In genomic region chr16:89576173-89577054, GRCh38 we compare ENCODE assay signal across 13 cellular contexts. TPM values are rescaled to one million over a fixed set of nuclear protein-coding genes. Genes with fewer than 3 reads are reported as not detected.
DNase-seq lines count a peak whose midpoint lies in the region; ATAC-seq, FAIRE-seq and TF ChIP-seq lines count a peak whose summit lies in the region.
"Had no signal": no experiment of that assay in that cellular context is flagged by ENCODE, and none has a peak within 500 bp of the region (broad histone marks: within the 10 kb centered on the region; RNA-seq: fewer than 3 reads in every experiment).

No MANE protein-coding gene starts in this region.

- H3K9ac ChIP-seq in astrocyte (ENCODE audit: low read length): peak overlapping the region; percentile 55

- H3K4me3 ChIP-seq in astrocyte (ENCODE audit: insufficient read depth, low read depth, low read length): peak overlapping the region; percentile 48
- no peak overlapping the region for H3K4me3 ChIP-seq in hepatocyte
- H3K4me3 ChIP-seq in testis: peak overlapping the region; percentile 15 to 39
- H3K4me3 ChIP-seq in tibial artery: no peak overlapping the region
- H3K4me3 ChIP-seq in SJCRH30: no peak overlapping the region

- H2AFZ ChIP-seq in astrocyte (ENCODE audit: low read depth, low read length) (peak overlapping the region; percentile 10), hepatocyte (no peak overlapping the region)

- H3K9me3 Mint-ChIP-seq in activated T-cell treated with anti-CD3 and anti-CD28 coated beads, Interleukin-2, amount 50 U/mL, for 24 hours: no peaks in the 10 kb centered on the region
- H3K9me3 Mint-ChIP-seq in activated T-cell treated with anti-CD3 and anti-CD28 coated beads, Interleukin-2, amount 50 U/mL, for 72 hours: no peaks in the 10 kb centered on the region
- no peaks in the 10 kb centered on the region for H3K9me3 Mint-ChIP-seq in astrocyte (ENCODE audit: unreplicated experiment)
- H3K9me3 Mint-ChIP-seq in activated CD8-positive, alpha-beta memory T cell treated with anti-CD3 and anti-CD28 coated beads, Interleukin-2, amount 10 ng/mL, durations not matched to agents 7 days and 5 days (ENCODE audit: low read depth): no peaks in the 10 kb centered on the region
- H3K9me3 Mint-ChIP-seq: activated B cell treated with CpG ODN at 0.5 μM for 24 hours had no signal

- no peak for TF ChIP-seq CTCF in astrocyte (IDR thresholded peaks at IDR 0.05; ENCODE audit: insufficient read depth, low read depth, low read length)
- no peak for TF ChIP-seq CTCF in hepatocyte (IDR thresholded peaks at IDR 0.05; ENCODE audit: poor library complexity)
- TF ChIP-seq CTCF in testis (IDR thresholded peaks at IDR 0.05): no peak
- no peak for TF ChIP-seq CTCF in tibial artery (IDR thresholded peaks at IDR 0.05)

- no peak for TF ChIP-seq POLR2A in testis (IDR thresholded peaks at IDR 0.05)

- H3K4me3 Mint-ChIP-seq in activated T-cell treated with anti-CD3 and anti-CD28 coated beads, Interleukin-2, amount 50 U/mL, for 24 hours: peak overlapping the region; percentile 29
- peak overlapping the region in 1 of 2 donors; percentile 27 for H3K4me3 Mint-ChIP-seq in activated T-cell treated with anti-CD3 and anti-CD28 coated beads, Interleukin-2, amount 50 U/mL, for 72 hours
- H3K4me3 Mint-ChIP-seq in astrocyte (ENCODE audit: unreplicated experiment): no peak overlapping the region
- no peak overlapping the region for H3K4me3 Mint-ChIP-seq in activated CD8-positive, alpha-beta memory T cell treated with anti-CD3 and anti-CD28 coated beads, Interleukin-2, amount 10 ng/mL, durations not matched to agents 7 days and 5 days
- H3K4me3 Mint-ChIP-seq: activated B cell treated with CpG ODN at 0.5 μM for 24 hours had no signal

- peaks cover 29% of the 10 kb centered on the region for H3K27me3 Mint-ChIP-seq in activated T-cell treated with anti-CD3 and anti-CD28 coated beads, Interleukin-2, amount 50 U/mL, for 24 hours
- H3K27me3 Mint-ChIP-seq in activated T-cell treated with anti-CD3 and anti-CD28 coated beads, Interleukin-2, amount 50 U/mL, for 72 hours (ENCODE audit: low read depth): peaks cover 8% of the 10 kb centered on the region
- H3K27me3 Mint-ChIP-seq in astrocyte (ENCODE audit: low read depth, unreplicated experiment): peaks cover 3% of the 10 kb centered on the region
- peaks cover 31% of the 10 kb centered on the region for H3K27me3 Mint-ChIP-seq in activated CD8-positive, alpha-beta memory T cell treated with anti-CD3 and anti-CD28 coated beads, Interleukin-2, amount 10 ng/mL, durations not matched to agents 7 days and 5 days

- H3K79me2 ChIP-seq in astrocyte (ENCODE audit: insufficient read depth, low read length) (peaks cover 5% of the 10 kb centered on the region), hepatocyte (no peaks in the 10 kb centered on the region)

- H3K4me2 ChIP-seq in astrocyte (ENCODE audit: low read length): peak overlapping the region; percentile 83
- H3K4me2 ChIP-seq in hepatocyte: peak overlapping the region; percentile 74

- 30% methylated on average over 38 of the region's 87 CpGs for WGBS in hepatocyte (ENCODE audit: low lambda C conversion rate, missing lambda C conversion rate)
- WGBS in testis, 2 donors: 26% methylated on average over 82 of the region's 87 CpGs; no CpG with 5 or more reads in 1 of the 2 donors

- H3K27ac ChIP-seq in astrocyte (ENCODE audit: low read depth, low read length) (no peak overlapping the region), hepatocyte (no peak overlapping the region), testis (no peak overlapping the region), tibial artery (no peak overlapping the region), SJCRH30 (no peak overlapping the region)
- H3K27ac ChIP-seq: heart right ventricle had no signal

- H3K27me3 ChIP-seq in astrocyte (ENCODE audit: insufficient read depth, low read length): no peaks in the 10 kb centered on the region
- peaks cover 25% of the 10 kb centered on the region for H3K27me3 ChIP-seq in hepatocyte
- H3K27me3 ChIP-seq in testis: no peaks in the 10 kb centered on the region
- H3K27me3 ChIP-seq in tibial artery: peaks cover 8 to 62% of the 10 kb centered on the region in 2 donors
- H3K27me3 ChIP-seq in SJCRH30: no peaks in the 10 kb centered on the region

- no peak for FAIRE-seq in astrocyte (lab: Jason Lieb, UNC)
- FAIRE-seq: A204.1 had no signal

- CTCF ChIA-PET in activated CD8-positive, alpha-beta memory T cell treated with anti-CD3 and anti-CD28 coated beads, Interleukin-2, amount 10 ng/mL, durations not matched to agents 7 days and 5 days (lab: Charles Lee): no interaction called here

- H3K36me3 ChIP-seq in astrocyte (ENCODE audit: insufficient read depth, low read length): no peaks in the 10 kb centered on the region
- no peaks in the 10 kb centered on the region for H3K36me3 ChIP-seq in hepatocyte (replicated peaks; ENCODE audit: insufficient read depth, low read depth)
- H3K36me3 ChIP-seq in testis (ENCODE audit: low read depth, missing control alignments): no peaks in the 10 kb centered on the region
- no peaks in the 10 kb centered on the region for H3K36me3 ChIP-seq in tibial artery
- no peaks in the 10 kb centered on the region for H3K36me3 ChIP-seq in SJCRH30
- H3K36me3 ChIP-seq: heart right ventricle had no signal

- H3K9me3 ChIP-seq in astrocyte (ENCODE audit: insufficient read depth, low read depth, low read length) (no peaks in the 10 kb centered on the region), hepatocyte (ENCODE audit: low read depth) (no peaks in the 10 kb centered on the region), testis (no peaks in the 10 kb centered on the region), tibial artery (no peaks in the 10 kb centered on the region), SJCRH30 (replicated peaks) (no peaks in the 10 kb centered on the region; the same call in 1 of the 2 replicates)
- H3K9me3 ChIP-seq: heart right ventricle had no signal

- H3K4me1 Mint-ChIP-seq in activated T-cell treated with anti-CD3 and anti-CD28 coated beads, Interleukin-2, amount 50 U/mL, for 24 hours (ENCODE audit: low read depth): peaks cover 11% of the 10 kb centered on the region
- H3K4me1 Mint-ChIP-seq in activated T-cell treated with anti-CD3 and anti-CD28 coated beads, Interleukin-2, amount 50 U/mL, for 72 hours (ENCODE audit: low read depth): no peaks in the 10 kb centered on the region
- peaks cover 9% of the 10 kb centered on the region for H3K4me1 Mint-ChIP-seq in astrocyte (ENCODE audit: low read depth, unreplicated experiment)
- H3K4me1 Mint-ChIP-seq in activated CD8-positive, alpha-beta memory T cell treated with anti-CD3 and anti-CD28 coated beads, Interleukin-2, amount 10 ng/mL, durations not matched to agents 7 days and 5 days: no peaks in the 10 kb centered on the region

- H4K20me1 ChIP-seq in astrocyte (ENCODE audit: insufficient read depth, low read length) (no peaks in the 10 kb centered on the region), hepatocyte (ENCODE audit: insufficient read depth, poor library complexity, severe bottlenecking) (no peaks in the 10 kb centered on the region)

- H3K9me2 ChIP-seq in hepatocyte (replicated peaks; ENCODE audit: insufficient read depth): no peaks in the 10 kb centered on the region

- ATAC-seq in activated T-cell treated with anti-CD3 and anti-CD28 coated beads, Interleukin-2, amount 50 U/mL, for 72 hours (replicated peaks in 1 of 2): no peak
- ATAC-seq in activated CD8-positive, alpha-beta memory T cell treated with anti-CD3 and anti-CD28 coated beads, Interleukin-2, amount 10 ng/mL, durations not matched to agents 7 days and 5 days: no peak

- H3K36me3 Mint-ChIP-seq in activated T-cell treated with anti-CD3 and anti-CD28 coated beads, Interleukin-2, amount 50 U/mL, for 24 hours (ENCODE audit: low read depth): peaks cover 3% of the 10 kb centered on the region
- H3K36me3 Mint-ChIP-seq in activated T-cell treated with anti-CD3 and anti-CD28 coated beads, Interleukin-2, amount 50 U/mL, for 72 hours (ENCODE audit: insufficient read depth in 2 of 2): no peaks in the 10 kb centered on the region
- H3K36me3 Mint-ChIP-seq in astrocyte (ENCODE audit: low read depth, unreplicated experiment): no peaks in the 10 kb centered on the region
- no peaks in the 10 kb centered on the region for H3K36me3 Mint-ChIP-seq in activated CD8-positive, alpha-beta memory T cell treated with anti-CD3 and anti-CD28 coated beads, Interleukin-2, amount 10 ng/mL, durations not matched to agents 7 days and 5 days

- DNase-seq in activated T-cell treated with anti-CD3 and anti-CD28 coated beads, Interleukin-2, amount 50 U/mL, for 24 hours: no peak
- no peak for DNase-seq in activated T-cell treated with anti-CD3 and anti-CD28 coated beads, Interleukin-2, amount 50 U/mL, for 72 hours
- DNase-seq in astrocyte (ENCODE audit: low read depth) (no peak), hepatocyte (ENCODE audit: low spot score) (no peak), testis (no peak), tibial artery (no peak), SJCRH30 (no peak)
- DNase-seq in activated CD8-positive, alpha-beta memory T cell treated with anti-CD3 and anti-CD28 coated beads, Interleukin-2, amount 10 ng/mL, durations not matched to agents 7 days and 5 days: no peak
- DNase-seq: heart right ventricle, NCI-H510A treated with DMSO at 0.1 percent for 48 hours, SHP77 had no signal

- no peak overlapping the region for H3K27ac Mint-ChIP-seq in activated T-cell treated with anti-CD3 and anti-CD28 coated beads, Interleukin-2, amount 50 U/mL, for 24 hours
- no peak overlapping the region for H3K27ac Mint-ChIP-seq in activated T-cell treated with anti-CD3 and anti-CD28 coated beads, Interleukin-2, amount 50 U/mL, for 72 hours
- no peak overlapping the region for H3K27ac Mint-ChIP-seq in astrocyte (ENCODE audit: unreplicated experiment)
- no peak overlapping the region for H3K27ac Mint-ChIP-seq in activated CD8-positive, alpha-beta memory T cell treated with anti-CD3 and anti-CD28 coated beads, Interleukin-2, amount 10 ng/mL, durations not matched to agents 7 days and 5 days
- H3K27ac Mint-ChIP-seq: activated B cell treated with CpG ODN at 0.5 μM for 24 hours had no signal

- H3K4me1 ChIP-seq in astrocyte (ENCODE audit: insufficient read depth, low read length): peaks cover 9% of the 10 kb centered on the region
- peaks cover 21% of the 10 kb centered on the region for H3K4me1 ChIP-seq in hepatocyte (ENCODE audit: insufficient read depth)
- H3K4me1 ChIP-seq in testis: peaks cover 16% of the 10 kb centered on the region
- H3K4me1 ChIP-seq in tibial artery: peaks cover 0 to 28% (median 21%) of the 10 kb centered on the region in 4 donors
- peaks cover 13% of the 10 kb centered on the region for H3K4me1 ChIP-seq in SJCRH30

- intact Hi-C loops in testis (cut with DNase I; ENCODE audit: low total_unique reads): no loop called here
- intact Hi-C loops in tibial artery (cut with DNase I; ENCODE audit: low total_unique reads): no loop called here

RNA-seq across cellular contexts. Expression of gene CPNE7, which starts 0.9 kb away (rescaled TPM):
- 10 to 100 TPM; 10.9 to 11.4 TPM for total RNA-seq in activated T-cell treated with anti-CD3 and anti-CD28 coated beads, Interleukin-2, amount 50 U/mL, for 72 hours
- total RNA-seq in astrocyte: 6.7 and 7.5 TPM in 2 replicates
- total RNA-seq in hepatocyte: 6.6 and 8.7 TPM in 2 replicates
- polyA plus RNA-seq in hepatocyte: 24.8 and 32.2 TPM in 2 replicates
- total RNA-seq in testis: 10 to 100 TPM; 12.5 to 15.0 TPM
- polyA plus RNA-seq in testis (ENCODE audit: insufficient read depth, low read depth, low replicate concordance): 3.3 TPM
- 1 to 10 TPM in 1 of 2 experiments, under 1 TPM in 1; 0.38 to 3.1 TPM for total RNA-seq in activated CD8-positive, alpha-beta memory T cell treated with anti-CD3 and anti-CD28 coated beads, Interleukin-2, amount 10 ng/mL, durations not matched to agents 7 days and 5 days
- not detected in 2 replicates for total RNA-seq in SJCRH30 (2014; rRNA removed; shearing (Covaris generic))

RNA-seq across cellular contexts. Expression of gene RPL13, which starts 15.9 kb away (rescaled TPM):
- 1,000 to 10,000 TPM; 3,140 to 3,274 TPM for total RNA-seq in activated T-cell treated with anti-CD3 and anti-CD28 coated beads, Interleukin-2, amount 50 U/mL, for 72 hours
- 1,200 and 1,239 TPM in 2 replicates for total RNA-seq in astrocyte
- 4,787 and 7,288 TPM in 2 replicates for total RNA-seq in hepatocyte
- polyA plus RNA-seq in hepatocyte: 1,312 and 1,458 TPM in 2 replicates
- 1,000 to 10,000 TPM; 1,952 to 3,862 TPM for total RNA-seq in testis
- polyA plus RNA-seq in testis (ENCODE audit: insufficient read depth, low read depth, low replicate concordance): 1,947 TPM
- total RNA-seq in activated CD8-positive, alpha-beta memory T cell treated with anti-CD3 and anti-CD28 coated beads, Interleukin-2, amount 10 ng/mL, durations not matched to agents 7 days and 5 days: 1,000 to 10,000 TPM; 2,153 to 2,209 TPM
- 5,665 and 6,596 TPM in 2 replicates for total RNA-seq in SJCRH30 (2014; rRNA removed; shearing (Covaris generic))

RNA-seq across cellular contexts. Expression of gene DPEP1, which starts 37.0 kb away (rescaled TPM):
- total RNA-seq in activated T-cell treated with anti-CD3 and anti-CD28 coated beads, Interleukin-2, amount 50 U/mL, for 72 hours: not detected
- total RNA-seq in astrocyte: 0.11 and 0.22 TPM in 2 replicates
- 48.3 and 52.9 TPM in 2 replicates for total RNA-seq in hepatocyte
- 106 and 128 TPM in 2 replicates for polyA plus RNA-seq in hepatocyte
- 100 to 1,000 TPM; 125 to 256 TPM for total RNA-seq in testis
- polyA plus RNA-seq in testis (ENCODE audit: insufficient read depth, low read depth, low replicate concordance): 105 TPM
- total RNA-seq in activated CD8-positive, alpha-beta memory T cell treated with anti-CD3 and anti-CD28 coated beads, Interleukin-2, amount 10 ng/mL, durations not matched to agents 7 days and 5 days: not detected
- 1.6 and 1.7 TPM in 2 replicates for total RNA-seq in SJCRH30 (2014; rRNA removed; shearing (Covaris generic))
- total RNA-seq: activated B cell treated with CpG ODN at 0.5 μM for 24 hours, heart right ventricle had no signal

Comparison
In these comparisons a context has a peak if more than half of its experiments do, and no peak if none do; other contexts are left out.
1. H3K4me3 ChIP-seq: peak in astrocyte (single experiment) and testis (2 of 2); none in hepatocyte (single experiment), tibial artery (0 of 2) and SJCRH30 (single experiment).
2. RNA of gene DPEP1, which starts 37.0 kb away (total RNA-seq): 125 to 256 TPM in testis and 48.3 to 52.9 TPM in hepatocyte; 1.6 to 1.7 TPM in SJCRH30, 0.11 to 0.22 TPM in astrocyte, not detected in activated T-cell treated with anti-CD3 and anti-CD28 coated beads, Interleukin-2, amount 50 U/mL, for 72 hours and not detected in activated CD8-positive, alpha-beta memory T cell treated with anti-CD3 and anti-CD28 coated beads, Interleukin-2, amount 10 ng/mL, durations not matched to agents 7 days and 5 days; every median in the first group is over 10 times any median in the second.